In genomic region chr12:2290091-2290490, GRCh38 we compare ENCODE assay signal across 24 cellular contexts.
"Had no signal": no experiment of that assay in that cellular context is flagged by ENCODE, and none has a peak within 500 bp of the region (broad histone marks: within the 10 kb centered on the region; RNA-seq: fewer than 3 reads in every experiment).

No MANE protein-coding gene starts in this region.

- DNase-seq: activated CD4-positive, alpha-beta T cell treated with anti-CD3 and anti-CD28 coated beads, Interleukin-2, amount 50 U/mL, for 1 hour; activated CD8-positive, alpha-beta memory T cell treated with anti-CD3 and anti-CD28 coated beads, Interleukin-2, amount 50 U/mL, for 4 hours; activated naive CD4-positive, alpha-beta T cell treated with anti-CD3 and anti-CD28 coated beads for 36 hours; activated naive CD8-positive, alpha-beta T cell treated with anti-CD3 and anti-CD28 coated beads, Interleukin-2, amount 50 U/mL, for 24 hours; activated T-cell treated with anti-CD3 and anti-CD28 coated beads, Interleukin-2, amount 50 U/mL, for 4 hours; anterior cingulate cortex; brain microvascular endothelial cell; central memory CD4-positive, alpha-beta T cell; effector CD8-positive, alpha-beta T cell; esophagus squamous epithelium; immature natural killer cell; kidney glomerular epithelial cell; mucosa of descending colon; naive B cell; ovary; stimulated activated CD8-positive, alpha-beta memory T cell treated with anti-CD3 and anti-CD28 coated beads, Interleukin-4, amount 100 ng/mL, for 48 hours; stimulated activated naive CD4-positive, alpha-beta T cell; T-helper 1 cell; T1000 had no signal

- H3K9me3 ChIP-seq: esophagus squamous epithelium, mucosa of descending colon, ovary, tibial nerve, vagina had no signal

- ATAC-seq: activated CD4-positive, CD25-positive, alpha-beta regulatory T cell treated with anti-CD3 and anti-CD28 coated beads, Interleukin-2, amount 50 U/mL, for 24 hours; activated naive CD8-positive, alpha-beta T cell treated with anti-CD3 and anti-CD28 coated beads, Interleukin-2, amount 50 U/mL, for 24 hours; activated T-cell treated with anti-CD3 and anti-CD28 coated beads, Interleukin-2, amount 50 U/mL, for 4 hours; mucosa of descending colon had no signal

- H3K27me3 ChIP-seq: brain microvascular endothelial cell, esophagus squamous epithelium, neural progenitor cell, ovary, tibial nerve, vagina had no signal

- H3K27ac ChIP-seq: brain microvascular endothelial cell, esophagus squamous epithelium, neural progenitor cell, ovary, tibial nerve, vagina had no signal

- H3K4me3 ChIP-seq: esophagus squamous epithelium, mucosa of descending colon, neural progenitor cell, ovary, tibial nerve, vagina had no signal

- H3K9ac ChIP-seq: neural progenitor cell had no signal

- H3K4me2 ChIP-seq: neural progenitor cell had no signal

- H3K27ac Mint-ChIP-seq: activated naive CD4-positive, alpha-beta T cell treated with anti-CD3 and anti-CD28 coated beads for 36 hours; activated naive CD8-positive, alpha-beta T cell treated with anti-CD3 and anti-CD28 coated beads, Interleukin-2, amount 50 U/mL, for 24 hours; immature natural killer cell; memory B cell; neural progenitor cell had no signal

- H3K4me1 ChIP-seq: neural progenitor cell had no signal

- H3K9me3 Mint-ChIP-seq: activated naive CD4-positive, alpha-beta T cell treated with anti-CD3 and anti-CD28 coated beads for 36 hours; activated naive CD8-positive, alpha-beta T cell treated with anti-CD3 and anti-CD28 coated beads, Interleukin-2, amount 50 U/mL, for 24 hours; activated T-cell treated with anti-CD3 and anti-CD28 coated beads, Interleukin-2, amount 50 U/mL, for 4 hours; immature natural killer cell; memory B cell; naive B cell; neural progenitor cell had no signal

- H3K36me3 ChIP-seq: brain microvascular endothelial cell, esophagus squamous epithelium, neural progenitor cell, ovary, tibial nerve, vagina had no signal

- H3K4me3 Mint-ChIP-seq: activated naive CD4-positive, alpha-beta T cell treated with anti-CD3 and anti-CD28 coated beads for 36 hours; activated naive CD8-positive, alpha-beta T cell treated with anti-CD3 and anti-CD28 coated beads, Interleukin-2, amount 50 U/mL, for 24 hours; activated T-cell treated with anti-CD3 and anti-CD28 coated beads, Interleukin-2, amount 50 U/mL, for 4 hours; immature natural killer cell; memory B cell; naive B cell; neural progenitor cell had no signal

- H3K36me3 Mint-ChIP-seq: immature natural killer cell, memory B cell, naive B cell, neural progenitor cell had no signal
